ENCODE assay signal across 23 cellular contexts in the genomic region with DNA sequence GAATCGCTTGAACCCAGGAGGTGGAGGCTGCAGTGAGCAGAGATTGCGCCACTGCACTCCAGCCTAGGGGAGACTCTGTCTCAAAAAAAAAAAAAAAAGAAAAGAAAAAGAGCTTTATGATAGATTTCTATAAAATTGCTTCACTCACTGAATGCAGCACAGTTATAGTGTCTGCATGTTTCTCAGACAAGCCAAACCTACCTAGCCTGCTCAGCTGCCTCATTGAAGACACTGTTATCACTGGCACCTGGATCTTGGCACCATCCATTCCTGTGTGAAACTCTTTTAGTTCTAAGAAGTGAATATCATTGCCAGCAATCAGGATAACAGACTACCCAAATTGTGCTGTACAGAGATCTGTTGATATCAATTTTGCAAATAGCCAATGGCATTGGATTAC. TPM values are rescaled to one million over a fixed set of nuclear protein-coding genes. Genes with fewer than 3 reads are reported as not detected.
A peak's percentile ranks its signal among the peaks of the same experiment; 100 is the strongest.
DNase-seq lines count a peak whose midpoint lies in the region; ATAC-seq, FAIRE-seq and TF ChIP-seq lines count a peak whose summit lies in the region.
"Had no signal": no experiment of that assay in that cellular context is flagged by ENCODE, and none has a peak within 500 bp of the region (broad histone marks: within the 10 kb centered on the region; RNA-seq: fewer than 3 reads in every experiment).

No MANE protein-coding gene starts in this region.

- POLR2A ChIA-PET in K562 (lab: Yijun Ruan, JAX): interaction anchor here (0.6 kb wide), 1 partner anchor 25 kb away, joined by 3 read pairs; no protein-coding TSS in a partner anchor

- TF ChIP-seq EP300 in K562 (IDR thresholded peaks at IDR 0.05; ENCODE audit: low read length) (no peak), transverse colon (IDR thresholded peaks at IDR 0.05; ENCODE audit: low read depth) (no peak)

- no peaks in the 10 kb centered on the region for H3K4me1 ChIP-seq in K562 (replicated peaks in 1 of 2; ENCODE audit: control insufficient read depth in 2 of 2, insufficient read depth in 2 of 2, low read length in 2 of 2)
- peaks cover 3 to 35% (median 17%) of the 10 kb centered on the region in 4 donors for H3K4me1 ChIP-seq in transverse colon
- H3K4me1 ChIP-seq: SJCRH30 had no signal

- H3K36me3 Mint-ChIP-seq in activated CD8-positive, alpha-beta memory T cell treated with anti-CD3 and anti-CD28 coated beads, Interleukin-2, amount 10 ng/mL, durations not matched to agents 7 days and 5 days: peaks cover 54% of the 10 kb centered on the region
- no peaks in the 10 kb centered on the region; the same call in 1 of the 2 replicates for H3K36me3 Mint-ChIP-seq in HFFc6 (ENCODE audit: low read depth)

- H3K9me3 ChIP-seq in K562 (replicated peaks; ENCODE audit: control insufficient read depth, insufficient read depth, low read depth, low read length): no peaks in the 10 kb centered on the region
- H3K9me3 ChIP-seq in transverse colon: no peaks in the 10 kb centered on the region
- H3K9me3 ChIP-seq: SJCRH30 had no signal

- H3K9ac ChIP-seq in K562 (ENCODE audit: insufficient read depth in 1 of 2, low read depth in 2 of 2, low read length in 2 of 2): no peak overlapping the region

- H3K9me3 Mint-ChIP-seq in activated CD8-positive, alpha-beta memory T cell treated with anti-CD3 and anti-CD28 coated beads, Interleukin-2, amount 10 ng/mL, durations not matched to agents 7 days and 5 days (ENCODE audit: low read depth): no peaks in the 10 kb centered on the region
- no peaks in the 10 kb centered on the region for H3K9me3 Mint-ChIP-seq in HFFc6

- CTCF ChIA-PET in activated CD8-positive, alpha-beta memory T cell treated with anti-CD3 and anti-CD28 coated beads, Interleukin-2, amount 10 ng/mL, durations not matched to agents 7 days and 5 days (lab: Charles Lee): interaction anchor here (4.6 kb wide), 1 partner anchor 12 kb away, joined by 21 read pairs; no protein-coding TSS in a partner anchor
- CTCF ChIA-PET in K562 (lab: Yijun Ruan, JAX; ENCODE audit: low intra/inter-chr PET ratio): no interaction called here

- intact Hi-C loops in K562 (cut with micrococcal nuclease) (no loop called here), transverse colon (cut with DNase I; ENCODE audit: low total_unique reads) (no loop called here)

- H3K27ac ChIP-seq in K562 (ENCODE audit: extremely low read depth, low read depth, low read length) (no peak overlapping the region), transverse colon (peak overlapping the region; percentile 79 to 85 (median 84))
- H3K27ac ChIP-seq: SJCRH30 had no signal

- no peak overlapping the region for H3K4me3 Mint-ChIP-seq in activated CD8-positive, alpha-beta memory T cell treated with anti-CD3 and anti-CD28 coated beads, Interleukin-2, amount 10 ng/mL, durations not matched to agents 7 days and 5 days
- no peak overlapping the region for H3K4me3 Mint-ChIP-seq in HFFc6
- H3K4me3 Mint-ChIP-seq: B cell, CD14-positive monocyte had no signal

- H3K27me3 Mint-ChIP-seq in activated CD8-positive, alpha-beta memory T cell treated with anti-CD3 and anti-CD28 coated beads, Interleukin-2, amount 10 ng/mL, durations not matched to agents 7 days and 5 days: no peaks in the 10 kb centered on the region
- H3K27me3 Mint-ChIP-seq in HFFc6 (ENCODE audit: insufficient read depth): no peaks in the 10 kb centered on the region
- H3K27me3 Mint-ChIP-seq: B cell had no signal

- no peak for DNase-seq in activated CD8-positive, alpha-beta memory T cell treated with anti-CD3 and anti-CD28 coated beads, Interleukin-2, amount 10 ng/mL, durations not matched to agents 7 days and 5 days
- DNase-seq in activated CD8-positive, alpha-beta memory T cell treated with anti-CD3 and anti-CD28 coated beads, Interleukin-2, amount 50 U/mL, for 48 hours: no peak
- no peak for DNase-seq in K562 (ENCODE audit: extremely low read depth in 1 of 4, low spot score in 3 of 4)
- DNase-seq in left lobe of liver (ENCODE audit: low spot score): no peak
- peak; percentile 69 for DNase-seq in transverse colon
- no peak for DNase-seq in AG20443 (ENCODE audit: low spot score)
- no peak for DNase-seq in HFFc6
- DNase-seq: GDM1, IMR-90, MV-4-11, NCI-H1105 treated with DMSO at 0.1 percent for 48 hours, NCI-H2029 treated with DMSO at 0.1 percent for 48 hours, NCI-H2171 treated with DMSO at 0.1 percent for 48 hours, NCI-H524 treated with DMSO at 0.1 percent for 48 hours, OCI-M1, SJCRH30 had no signal

- TF ChIP-seq POLR2A in K562 (conservative IDR thresholded peaks at IDR 0.05) (no peak), transverse colon (IDR thresholded peaks at IDR 0.05) (no peak)

- FAIRE-seq in K562 (lab: Jason Lieb, UNC): no peak
- FAIRE-seq: A204.1, D721Med, GM19239, RCC 7860 had no signal

- TF ChIP-seq CTCF in K562 (IDR thresholded peaks at IDR 0.05 in 2 of 3, conservative IDR thresholded peaks at IDR 0.05 in 1 of 3; ENCODE audit: insufficient read depth in 2 of 3, low read depth in 1 of 3, low read length in 3 of 3): no peak
- no peak for TF ChIP-seq CTCF in transverse colon (IDR thresholded peaks at IDR 0.05)
- TF ChIP-seq CTCF in HFFc6 (IDR thresholded peaks at IDR 0.05): no peak

- H3K4me1 Mint-ChIP-seq in activated CD8-positive, alpha-beta memory T cell treated with anti-CD3 and anti-CD28 coated beads, Interleukin-2, amount 10 ng/mL, durations not matched to agents 7 days and 5 days: peaks cover 10% of the 10 kb centered on the region
- no peaks in the 10 kb centered on the region for H3K4me1 Mint-ChIP-seq in HFFc6 (ENCODE audit: low read depth)
- H3K4me1 Mint-ChIP-seq: B cell, CD14-positive monocyte had no signal

- H4K20me1 ChIP-seq in K562 (replicated peaks; ENCODE audit: control insufficient read depth, insufficient read depth, low read length): no peaks in the 10 kb centered on the region

- no peaks in the 10 kb centered on the region for H3K79me2 ChIP-seq in K562 (ENCODE audit: control insufficient read depth, insufficient read depth, low read length)

- H2AFZ ChIP-seq in K562 (ENCODE audit: low read depth, low read length): no peak overlapping the region

- in situ Hi-C loops in K562 (cut with MboI) (no loop called here), transverse colon (cut with MboI; ENCODE audit: low pct_ligation_motif_present in 1 of 4, low pct_unique_long_range_greater_than_20kb in 1 of 4, low sequenced_read_pairs in 3 of 4) (no loop called here)

- H3K4me3 ChIP-seq in K562 (no peak overlapping the region), transverse colon (no peak overlapping the region)
- H3K4me3 ChIP-seq: SJCRH30 had no signal

- H3K4me2 ChIP-seq in K562 (ENCODE audit: insufficient read depth, low read length): no peak overlapping the region

- peak overlapping the region; percentile 52 for H3K27ac Mint-ChIP-seq in activated CD8-positive, alpha-beta memory T cell treated with anti-CD3 and anti-CD28 coated beads, Interleukin-2, amount 10 ng/mL, durations not matched to agents 7 days and 5 days
- H3K27ac Mint-ChIP-seq in HFFc6: no peak overlapping the region
- H3K27ac Mint-ChIP-seq: B cell, CD14-positive monocyte had no signal

- H3K27me3 ChIP-seq in K562 (ENCODE audit: control insufficient read depth in 2 of 2, insufficient read depth in 2 of 2, low read length in 2 of 2) (no peaks in the 10 kb centered on the region), transverse colon (no peaks in the 10 kb centered on the region)
- H3K27me3 ChIP-seq: SJCRH30 had no signal

- WGBS in K562 (ENCODE audit: insufficient coverage, low coverage, missing lambda C conversion rate): 94% methylated on average over 2 of the region's 2 CpGs
- WGBS in transverse colon (ENCODE audit: low coverage in 1 of 2), 2 donors: 55 to 62% methylated on average over 2 of the region's 2 CpGs

- no peak for ATAC-seq in activated CD8-positive, alpha-beta memory T cell treated with anti-CD3 and anti-CD28 coated beads, Interleukin-2, amount 10 ng/mL, durations not matched to agents 7 days and 5 days
- no peak for ATAC-seq in K562
- ATAC-seq in left lobe of liver: peak; percentile 58
- no peak for ATAC-seq in GM21723 (IDR thresholded peaks at IDR 0.05; ENCODE audit: unreplicated experiment)

- no peak for TF ChIP-seq RAD21 in K562 (CRISPR knock-in tag; conservative IDR thresholded peaks at IDR 0.05 in 1 of 2, IDR thresholded peaks at IDR 0.05 in 1 of 2)

- H3K36me3 ChIP-seq in K562 (ENCODE audit: control insufficient read depth, insufficient read depth, low read length) (peaks cover 58% of the 10 kb centered on the region), transverse colon (peaks cover 0 to 10% (median 0%) of the 10 kb centered on the region in 4 donors)

- no peaks in the 10 kb centered on the region for H3K9me1 ChIP-seq in K562 (ENCODE audit: control insufficient read depth, insufficient read depth, low read length)

- BruUV-seq in K562 (replicated peaks; lab: Mats Ljungman, UMichigan): no TSS peak

RNA-seq across cellular contexts. Expression of gene PDSS1, which starts 16.9 kb away (rescaled TPM):
- 10 to 100 TPM; 19.3 to 24.1 TPM for total RNA-seq in activated CD8-positive, alpha-beta memory T cell treated with anti-CD3 and anti-CD28 coated beads, Interleukin-2, amount 10 ng/mL, durations not matched to agents 7 days and 5 days
- total RNA-seq in K562 (2011; cell fraction: chromatin; rRNA removed; ENCODE audit: low replicate concordance): 36.2 and 51.4 TPM in 2 replicates
- total RNA-seq in K562 (2011; cell fraction: nucleolus; rRNA removed): 23.7 and 29.5 TPM in 2 replicates
- 31.1 and 36.9 TPM in 2 replicates for total RNA-seq in K562 (2011; cell fraction: nucleoplasm; rRNA removed)
- total RNA-seq in K562 (2014; rRNA removed) (44.9 and 48.4 TPM in 2 replicates), K562 (2014; rRNA removed; fragmentation: Illumina TruSeq; extraction: Trizol) (35.7 and 36.6 TPM in 2 replicates), K562 (2015; rRNA removed; fragmentation: Illumina TruSeq; extraction: Trizol) (42.8 and 45.3 TPM in 2 replicates), K562 (2021) (30.9 and 36.5 TPM in 2 replicates), left lobe of liver (4.3 TPM), transverse colon (10 to 100 TPM; 13.1 to 66.7 (median 23.8) TPM)
- polyA plus RNA-seq in K562 (2011; rRNA removed) (48.0 and 59.5 TPM in 2 replicates), K562 (2014; fragmentation: Illumina TruSeq; extraction: Trizol) (32.4 and 48.3 TPM in 2 replicates), K562 (2014; fragmentation: Nextera tagmentation; extraction: Ambion mirVana) (10 to 100 TPM; 11.0 to 18.2 TPM), K562 (2014; rRNA removed) (52.2 and 55.6 TPM in 2 replicates)
- 28.5 and 38.2 TPM in 2 replicates for polyA plus RNA-seq in K562 (2011; cell fraction: cytosol; rRNA removed)
- polyA plus RNA-seq in K562 (2011; cell fraction: nucleus; rRNA removed): 50.4 and 58.2 TPM in 2 replicates
- 15.5 and 23.2 TPM in 2 replicates for polyA plus RNA-seq in K562 (2012)
- 45.0 and 56.8 TPM in 2 replicates for polyA minus RNA-seq in K562 (2011; rRNA and poly(A)+ RNA removed)
- 10.6 and 19.2 TPM in 2 replicates for polyA minus RNA-seq in K562 (2011; cell fraction: cytosol; rRNA and poly(A)+ RNA removed)
- 24.8 and 41.7 TPM in 2 replicates for polyA minus RNA-seq in K562 (2011; cell fraction: nucleus; rRNA and poly(A)+ RNA removed)
- 1 to 10 TPM; 5.0 to 9.7 (median 7.5) TPM for total RNA-seq in HFFc6 (2021; fragmentation: NEBNext Ultra II Directional; extraction: Animal tissue kit (Norgen Biotek cat#: 25700))
